ENCODE assay signal across 1 cellular context in the genomic region with DNA sequence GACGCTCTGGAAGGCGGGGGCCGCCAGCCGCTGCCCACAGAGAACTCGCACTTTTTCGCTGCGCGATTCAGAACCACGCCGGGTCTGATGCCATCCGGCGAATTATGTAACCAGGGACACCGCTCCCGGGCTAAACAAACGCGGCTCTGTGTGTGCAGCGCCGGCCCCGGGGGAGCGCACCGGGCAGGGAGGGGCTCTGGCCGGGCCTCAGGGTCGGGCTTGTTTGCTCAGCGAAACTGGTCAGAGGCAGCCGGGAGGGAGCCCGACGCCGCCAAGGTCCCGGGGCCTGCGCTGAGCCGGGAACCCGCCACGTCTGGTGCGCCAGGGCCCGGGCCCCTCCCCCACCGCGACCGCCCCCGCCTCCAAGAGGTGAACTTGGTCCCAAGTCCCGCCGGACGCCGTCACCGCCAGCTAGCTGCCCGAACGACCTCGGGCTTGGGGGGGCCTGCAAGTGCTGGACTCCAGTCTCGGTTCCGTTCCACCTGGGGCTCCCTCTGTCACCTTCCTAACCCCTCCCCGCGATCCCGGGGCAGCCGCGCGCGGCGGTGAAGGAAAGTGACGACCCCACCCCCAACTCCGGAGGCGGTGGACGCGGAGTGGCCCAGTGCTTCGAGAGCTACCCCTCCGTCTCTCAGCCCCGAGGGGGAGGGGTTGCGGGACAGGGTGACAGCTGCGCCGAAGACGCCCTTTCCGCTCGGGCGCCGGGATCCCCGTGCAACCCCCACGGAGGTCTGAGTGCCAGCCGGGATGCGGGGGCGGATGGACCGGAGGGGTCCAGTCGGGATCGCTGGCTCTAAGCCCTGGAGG.
A peak's percentile ranks its signal among the peaks of the same experiment; 100 is the strongest.
TF ChIP-seq lines count a peak whose summit lies in the region.

No MANE protein-coding gene starts in this region.

TF ChIP-seq in GM12878, 131 proteins besides CTCF, POLR2A, EP300 and RAD21:
- TF ChIP-seq HDAC2 (IDR thresholded peaks at IDR 0.05) (no peak), IKZF2 (IDR thresholded peaks at IDR 0.05) (peak in 1 of 2 experiments; percentile 9; a peak in 3 of 4 replicates), STAT1 (conservative IDR thresholded peaks at IDR 0.05) (no peak), NBN (IDR thresholded peaks at IDR 0.05) (peak; percentile 27; the same call in 1 of the 2 replicates), NR2C2 (IDR thresholded peaks at IDR 0.05; ENCODE audit: borderline replicate concordance, control insufficient read depth, insufficient read length, low read depth) (no peak), SMARCA5 (IDR thresholded peaks at IDR 0.05) (0 out of 2 replicates have a peak, but pooled peaks have one; percentile 20), LARP7 (IDR thresholded peaks at IDR 0.05) (peak; percentile 39; the same call in 1 of the 2 replicates), NR2F1 (conservative IDR thresholded peaks at IDR 0.05) (0 out of 2 replicates have a peak, but pooled peaks have one; percentile 41), CREM (IDR thresholded peaks at IDR 0.05; ENCODE audit: low read depth) (peak; percentile 26; the same call in 1 of the 2 replicates), POLR2AphosphoS5 (IDR thresholded peaks at IDR 0.05; ENCODE audit: low read length) (peak; percentile 46; the same call in 1 of the 2 replicates), IRF4 (IDR thresholded peaks at IDR 0.05; ENCODE audit: low read depth, low read length) (0 out of 2 replicates have a peak, but pooled peaks have one; percentile 10), EGR1 (IDR thresholded peaks at IDR 0.05; ENCODE audit: borderline replicate concordance in 1 of 2, low read depth in 2 of 2, low read length in 2 of 2) (peak in 1 of 2 experiments; percentile 93; a peak in 2 of 3 replicates), NRF1 (conservative IDR thresholded peaks at IDR 0.05; ENCODE audit: low read depth, low read length) (no peak), IKZF1 (conservative IDR thresholded peaks at IDR 0.05) (peak; percentile 83), MEF2B (IDR thresholded peaks at IDR 0.05; ENCODE audit: partially characterized antibody, poor library complexity, severe bottlenecking) (peak; percentile 37), TCF12 (IDR thresholded peaks at IDR 0.05; ENCODE audit: low read depth, low read length) (0 out of 2 replicates have a peak, but pooled peaks have one; percentile 71), DPF2 (IDR thresholded peaks at IDR 0.05) (no peak), SIN3A (IDR thresholded peaks at IDR 0.05; ENCODE audit: low read depth, low read length) (0 out of 2 replicates have a peak, but pooled peaks have one; percentile 47), BCL3 (IDR thresholded peaks at IDR 0.05; ENCODE audit: borderline replicate concordance, insufficient read depth, low read depth, low read length, poor library complexity, severe bottlenecking) (peak; percentile 1), TCF3 (IDR thresholded peaks at IDR 0.05; ENCODE audit: borderline replicate concordance, insufficient read depth, low read depth, low read length) (peak; percentile 82), BHLHE40 (IDR thresholded peaks at IDR 0.05; ENCODE audit: borderline replicate concordance in 1 of 2, low read depth in 2 of 2, low read length in 1 of 2) (peak; percentile 54 to 85; a peak in 3 of 4 replicates), PAX5 (IDR thresholded peaks at IDR 0.05; ENCODE audit: borderline replicate concordance, low read depth, low read length) (0 out of 2 replicates have a peak, but pooled peaks have one; percentile 27), CHD2 (IDR thresholded peaks at IDR 0.05; ENCODE audit: borderline replicate concordance, low read depth, low read length) (peak; percentile 28; the same call in 1 of the 2 replicates), HDGF (IDR thresholded peaks at IDR 0.05) (peak; percentile 73; the same call in 1 of the 2 replicates), GABPA (IDR thresholded peaks at IDR 0.05; ENCODE audit: low read depth) (no peak), CBX3 (IDR thresholded peaks at IDR 0.05; ENCODE audit: borderline replicate concordance, low read depth) (no peak), TAF1 (IDR thresholded peaks at IDR 0.05; ENCODE audit: borderline replicate concordance, low read depth, low read length) (peak; percentile 22; the same call in 1 of the 2 replicates), GATAD2B (conservative IDR thresholded peaks at IDR 0.05; ENCODE audit: low read depth) (peak; percentile 36; the same call in 1 of the 2 replicates), CREB1 (IDR thresholded peaks at IDR 0.05; ENCODE audit: low read depth) (peak; percentile 22; the same call in 1 of the 2 replicates), RB1 (IDR thresholded peaks at IDR 0.05; ENCODE audit: borderline replicate concordance) (0 out of 2 replicates have a peak, but pooled peaks have one; percentile 46), EED (IDR thresholded peaks at IDR 0.05; ENCODE audit: low read depth) (peak; percentile 31; the same call in 1 of the 2 replicates)
- TF ChIP-seq, protein P1, sequence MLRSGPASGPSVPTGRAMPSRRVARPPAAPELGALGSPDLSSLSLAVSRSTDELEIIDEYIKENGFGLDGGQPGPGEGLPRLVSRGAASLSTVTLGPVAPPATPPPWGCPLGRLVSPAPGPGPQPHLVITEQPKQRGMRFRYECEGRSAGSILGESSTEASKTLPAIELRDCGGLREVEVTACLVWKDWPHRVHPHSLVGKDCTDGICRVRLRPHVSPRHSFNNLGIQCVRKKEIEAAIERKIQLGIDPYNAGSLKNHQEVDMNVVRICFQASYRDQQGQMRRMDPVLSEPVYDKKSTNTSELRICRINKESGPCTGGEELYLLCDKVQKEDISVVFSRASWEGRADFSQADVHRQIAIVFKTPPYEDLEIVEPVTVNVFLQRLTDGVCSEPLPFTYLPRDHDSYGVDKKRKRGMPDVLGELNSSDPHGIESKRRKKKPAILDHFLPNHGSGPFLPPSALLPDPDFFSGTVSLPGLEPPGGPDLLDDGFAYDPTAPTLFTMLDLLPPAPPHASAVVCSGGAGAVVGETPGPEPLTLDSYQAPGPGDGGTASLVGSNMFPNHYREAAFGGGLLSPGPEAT (IDR thresholded peaks at IDR 0.05; ENCODE audit: low read depth): peak; percentile 47; the same call in 1 of the 2 replicates
- TF ChIP-seq, protein P2, sequence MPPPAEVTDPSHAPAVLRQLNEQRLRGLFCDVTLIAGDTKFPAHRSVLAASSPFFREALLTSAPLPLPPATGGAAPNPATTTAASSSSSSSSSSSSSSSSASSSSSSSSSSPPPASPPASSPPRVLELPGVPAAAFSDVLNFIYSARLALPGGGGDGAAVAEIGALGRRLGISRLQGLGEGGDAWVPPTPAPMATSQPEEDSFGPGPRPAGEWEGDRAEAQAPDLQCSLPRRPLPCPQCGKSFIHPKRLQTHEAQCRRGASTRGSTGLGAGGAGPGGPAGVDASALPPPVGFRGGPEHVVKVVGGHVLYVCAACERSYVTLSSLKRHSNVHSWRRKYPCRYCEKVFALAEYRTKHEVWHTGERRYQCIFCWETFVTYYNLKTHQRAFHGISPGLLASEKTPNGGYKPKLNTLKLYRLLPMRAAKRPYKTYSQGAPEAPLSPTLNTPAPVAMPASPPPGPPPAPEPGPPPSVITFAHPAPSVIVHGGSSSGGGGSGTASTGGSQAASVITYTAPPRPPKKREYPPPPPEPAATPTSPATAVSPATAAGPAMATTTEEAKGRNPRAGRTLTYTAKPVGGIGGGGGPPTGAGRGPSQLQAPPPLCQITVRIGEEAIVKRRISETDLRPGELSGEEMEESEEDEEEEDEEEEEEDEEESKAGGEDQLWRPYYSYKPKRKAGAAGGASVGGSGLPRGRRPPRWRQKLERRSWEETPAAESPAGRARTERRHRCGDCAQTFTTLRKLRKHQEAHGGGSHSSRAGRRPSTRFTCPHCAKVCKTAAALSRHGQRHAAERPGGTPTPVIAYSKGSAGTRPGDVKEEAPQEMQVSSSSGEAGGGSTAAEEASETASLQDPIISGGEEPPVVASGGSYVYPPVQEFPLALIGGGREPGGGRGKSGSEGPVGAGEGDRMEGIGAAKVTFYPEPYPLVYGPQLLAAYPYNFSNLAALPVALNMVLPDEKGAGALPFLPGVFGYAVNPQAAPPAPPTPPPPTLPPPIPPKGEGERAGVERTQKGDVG (CRISPR knock-in tag; IDR thresholded peaks at IDR 0.05): no peak
- TF ChIP-seq, protein P3, sequence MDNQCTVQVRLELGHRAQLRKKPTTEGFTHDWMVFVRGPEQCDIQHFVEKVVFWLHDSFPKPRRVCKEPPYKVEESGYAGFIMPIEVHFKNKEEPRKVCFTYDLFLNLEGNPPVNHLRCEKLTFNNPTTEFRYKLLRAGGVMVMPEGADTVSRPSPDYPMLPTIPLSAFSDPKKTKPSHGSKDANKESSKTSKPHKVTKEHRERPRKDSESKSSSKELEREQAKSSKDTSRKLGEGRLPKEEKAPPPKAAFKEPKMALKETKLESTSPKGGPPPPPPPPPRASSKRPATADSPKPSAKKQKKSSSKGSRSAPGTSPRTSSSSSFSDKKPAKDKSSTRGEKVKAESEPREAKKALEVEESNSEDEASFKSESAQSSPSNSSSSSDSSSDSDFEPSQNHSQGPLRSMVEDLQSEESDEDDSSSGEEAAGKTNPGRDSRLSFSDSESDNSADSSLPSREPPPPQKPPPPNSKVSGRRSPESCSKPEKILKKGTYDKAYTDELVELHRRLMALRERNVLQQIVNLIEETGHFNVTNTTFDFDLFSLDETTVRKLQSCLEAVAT (IDR thresholded peaks at IDR 0.05): 0 out of 2 replicates have a peak, but pooled peaks have one; percentile 20
- TF ChIP-seq, protein P4, sequence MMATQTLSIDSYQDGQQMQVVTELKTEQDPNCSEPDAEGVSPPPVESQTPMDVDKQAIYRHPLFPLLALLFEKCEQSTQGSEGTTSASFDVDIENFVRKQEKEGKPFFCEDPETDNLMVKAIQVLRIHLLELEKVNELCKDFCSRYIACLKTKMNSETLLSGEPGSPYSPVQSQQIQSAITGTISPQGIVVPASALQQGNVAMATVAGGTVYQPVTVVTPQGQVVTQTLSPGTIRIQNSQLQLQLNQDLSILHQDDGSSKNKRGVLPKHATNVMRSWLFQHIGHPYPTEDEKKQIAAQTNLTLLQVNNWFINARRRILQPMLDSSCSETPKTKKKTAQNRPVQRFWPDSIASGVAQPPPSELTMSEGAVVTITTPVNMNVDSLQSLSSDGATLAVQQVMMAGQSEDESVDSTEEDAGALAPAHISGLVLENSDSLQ (IDR thresholded peaks at IDR 0.05): peak; percentile 28; the same call in 1 of the 2 replicates
- TF ChIP-seq, protein P5, sequence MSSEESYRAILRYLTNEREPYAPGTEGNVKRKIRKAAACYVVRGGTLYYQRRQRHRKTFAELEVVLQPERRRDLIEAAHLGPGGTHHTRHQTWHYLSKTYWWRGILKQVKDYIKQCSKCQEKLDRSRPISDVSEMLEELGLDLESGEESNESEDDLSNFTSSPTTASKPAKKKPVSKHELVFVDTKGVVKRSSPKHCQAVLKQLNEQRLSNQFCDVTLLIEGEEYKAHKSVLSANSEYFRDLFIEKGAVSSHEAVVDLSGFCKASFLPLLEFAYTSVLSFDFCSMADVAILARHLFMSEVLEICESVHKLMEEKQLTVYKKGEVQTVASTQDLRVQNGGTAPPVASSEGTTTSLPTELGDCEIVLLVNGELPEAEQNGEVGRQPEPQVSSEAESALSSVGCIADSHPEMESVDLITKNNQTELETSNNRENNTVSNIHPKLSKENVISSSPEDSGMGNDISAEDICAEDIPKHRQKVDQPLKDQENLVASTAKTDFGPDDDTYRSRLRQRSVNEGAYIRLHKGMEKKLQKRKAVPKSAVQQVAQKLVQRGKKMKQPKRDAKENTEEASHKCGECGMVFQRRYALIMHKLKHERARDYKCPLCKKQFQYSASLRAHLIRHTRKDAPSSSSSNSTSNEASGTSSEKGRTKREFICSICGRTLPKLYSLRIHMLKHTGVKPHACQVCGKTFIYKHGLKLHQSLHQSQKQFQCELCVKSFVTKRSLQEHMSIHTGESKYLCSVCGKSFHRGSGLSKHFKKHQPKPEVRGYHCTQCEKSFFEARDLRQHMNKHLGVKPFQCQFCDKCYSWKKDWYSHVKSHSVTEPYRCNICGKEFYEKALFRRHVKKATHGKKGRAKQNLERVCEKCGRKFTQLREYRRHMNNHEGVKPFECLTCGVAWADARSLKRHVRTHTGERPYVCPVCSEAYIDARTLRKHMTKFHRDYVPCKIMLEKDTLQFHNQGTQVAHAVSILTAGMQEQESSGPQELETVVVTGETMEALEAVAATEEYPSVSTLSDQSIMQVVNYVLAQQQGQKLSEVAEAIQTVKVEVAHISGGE (CRISPR knock-in tag; IDR thresholded peaks at IDR 0.05): 0 out of 2 replicates have a peak, but pooled peaks have one; percentile 25
